29 cellular contexts compared by ENCODE assay signal in genomic region chr9:96172797-96173196, GRCh38.
"Had no signal": no experiment of that assay in that cellular context is flagged by ENCODE, and none has a peak within 500 bp of the region (broad histone marks: within the 10 kb centered on the region; RNA-seq: fewer than 3 reads in every experiment).

No MANE protein-coding gene starts in this region.

- H3K9me3 ChIP-seq: adrenal gland, breast epithelium, esophagus muscularis mucosa, gastrocnemius medialis, heart right ventricle had no signal

- ATAC-seq: activated CD4-positive, CD25-positive, alpha-beta regulatory T cell treated with anti-CD3 and anti-CD28 coated beads, Interleukin-2, amount 50 U/mL, for 24 hours; activated CD8-positive, alpha-beta T cell treated with anti-CD3 and anti-CD28 coated beads for 36 hours; activated naive CD8-positive, alpha-beta T cell treated with anti-CD3 and anti-CD28 coated beads, Interleukin-2, amount 50 U/mL, for 24 hours; activated T-cell treated with anti-CD3 and anti-CD28 coated beads, Interleukin-2, amount 50 U/mL, for 4 hours; activated T-helper 17 cell treated with anti-CD3 and anti-CD28 coated beads, Interleukin-2, amount 50 U/mL, for 72 hours; foreskin keratinocyte; gastrocnemius medialis; heart right ventricle; T-helper 17 cell had no signal

- H3K27me3 ChIP-seq: adrenal gland, dorsolateral prefrontal cortex, esophagus muscularis mucosa had no signal

- H3K27ac ChIP-seq: adrenal gland, breast epithelium, coronary artery, dorsolateral prefrontal cortex, esophagus muscularis mucosa, foreskin keratinocyte, gastrocnemius medialis, heart right ventricle, WERI-Rb-1 had no signal

- H3K36me3 ChIP-seq: adrenal gland, breast epithelium, esophagus muscularis mucosa, gastrocnemius medialis, heart right ventricle, WERI-Rb-1 had no signal

- H3K4me1 ChIP-seq: adrenal gland, breast epithelium, foreskin keratinocyte, gastrocnemius medialis had no signal

- H3K4me3 ChIP-seq: adrenal gland, breast epithelium, coronary artery, dorsolateral prefrontal cortex, esophagus muscularis mucosa, gastrocnemius medialis, heart right ventricle had no signal

- DNase-seq: activated B cell treated with CpG ODN at 0.5 μM for 24 hours; activated CD4-positive, alpha-beta T cell treated with anti-CD3 and anti-CD28 coated beads for 48 hours; activated CD4-positive, alpha-beta T cell treated with anti-CD3 and anti-CD28 coated beads, Interleukin-2, amount 50 U/mL, for 1 hour; activated CD4-positive, alpha-beta T cell treated with anti-CD3 and anti-CD28 coated beads, Interleukin-2, amount 50 U/mL, for 48 hours; activated CD8-positive, alpha-beta memory T cell treated with anti-CD3 and anti-CD28 coated beads for 24 hours; activated CD8-positive, alpha-beta T cell treated with anti-CD3 and anti-CD28 coated beads for 36 hours; activated effector memory CD4-positive, alpha-beta T cell treated with Interleukin-2 at 50 U/mL for 16 hours; activated naive CD4-positive, alpha-beta T cell treated with anti-CD3 and anti-CD28 coated beads for 36 hours; activated naive CD8-positive, alpha-beta T cell treated with anti-CD3 and anti-CD28 coated beads for 36 hours; activated naive CD8-positive, alpha-beta T cell treated with anti-CD3 and anti-CD28 coated beads, Interleukin-2, amount 50 U/mL, for 24 hours; activated T-cell treated with anti-CD3 and anti-CD28 coated beads, Interleukin-2, amount 50 U/mL, for 4 hours; adrenal gland; amygdala; aorta; dorsolateral prefrontal cortex; effector memory CD4-positive, alpha-beta T cell; endodermal cell; gastrocnemius medialis; heart right ventricle; T-helper 1 cell; T-helper 17 cell; T1000; WERI-Rb-1 had no signal
